1 cellular context compared by ENCODE assay signal in the genomic region with DNA sequence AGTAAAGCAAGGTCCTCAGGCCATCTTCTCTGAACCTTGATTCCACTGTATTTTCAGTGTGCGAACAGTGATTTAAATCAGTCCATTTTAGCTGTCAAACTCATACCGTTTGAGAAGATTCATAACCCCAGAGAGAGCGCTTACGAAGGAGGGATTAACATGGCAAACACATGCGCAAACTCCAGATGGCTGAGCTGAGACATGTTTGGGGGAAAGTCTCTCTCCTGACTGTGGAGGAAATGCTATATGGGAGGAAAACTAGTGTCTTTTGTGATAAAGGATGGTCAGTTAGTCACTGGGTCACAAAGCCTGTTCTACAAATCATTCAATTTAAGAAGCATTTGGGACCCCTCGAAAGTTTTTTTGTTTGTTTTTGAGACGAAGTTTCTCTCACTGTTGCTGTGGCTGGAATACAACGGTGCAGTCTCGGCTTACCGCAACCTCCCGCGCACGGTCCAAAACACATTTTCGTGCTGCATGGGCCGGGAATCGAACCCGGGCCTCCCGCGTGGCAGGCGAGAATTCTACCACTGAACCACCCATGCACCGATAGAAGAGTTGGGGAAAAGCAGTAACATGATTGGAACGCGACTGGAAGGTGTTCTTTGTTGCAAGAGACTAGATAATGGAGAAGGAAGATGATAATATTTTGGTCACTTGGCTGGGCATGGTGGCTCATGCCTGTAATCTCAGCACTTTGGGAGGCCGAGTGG.
TF ChIP-seq lines count a peak whose summit lies in the region.

No MANE protein-coding gene starts in this region.

TF ChIP-seq in SK-N-SH, 30 proteins besides CTCF, POLR2A, EP300 and RAD21 (continued from another document):
- TF ChIP-seq NRF1 (IDR thresholded peaks at IDR 0.05; ENCODE audit: low read depth, low read length) = peak; percentile 57
- TF ChIP-seq, protein P1, sequence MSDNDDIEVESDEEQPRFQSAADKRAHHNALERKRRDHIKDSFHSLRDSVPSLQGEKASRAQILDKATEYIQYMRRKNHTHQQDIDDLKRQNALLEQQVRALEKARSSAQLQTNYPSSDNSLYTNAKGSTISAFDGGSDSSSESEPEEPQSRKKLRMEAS (IDR thresholded peaks at IDR 0.05; ENCODE audit: low read depth) = peak; percentile 40; the same call in 1 of the 2 replicates
- TF ChIP-seq, protein P2, sequence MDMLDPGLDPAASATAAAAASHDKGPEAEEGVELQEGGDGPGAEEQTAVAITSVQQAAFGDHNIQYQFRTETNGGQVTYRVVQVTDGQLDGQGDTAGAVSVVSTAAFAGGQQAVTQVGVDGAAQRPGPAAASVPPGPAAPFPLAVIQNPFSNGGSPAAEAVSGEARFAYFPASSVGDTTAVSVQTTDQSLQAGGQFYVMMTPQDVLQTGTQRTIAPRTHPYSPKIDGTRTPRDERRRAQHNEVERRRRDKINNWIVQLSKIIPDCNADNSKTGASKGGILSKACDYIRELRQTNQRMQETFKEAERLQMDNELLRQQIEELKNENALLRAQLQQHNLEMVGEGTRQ (IDR thresholded peaks at IDR 0.05; ENCODE audit: borderline replicate concordance, low read depth, low read length) = no peak
- no peak for TF ChIP-seq MXI1 (IDR thresholded peaks at IDR 0.05; ENCODE audit: low read depth, low read length)
- peak; percentile 94 for TF ChIP-seq TEAD4 (IDR thresholded peaks at IDR 0.05; ENCODE audit: borderline replicate concordance, insufficient read depth)
- TF ChIP-seq, protein P3, sequence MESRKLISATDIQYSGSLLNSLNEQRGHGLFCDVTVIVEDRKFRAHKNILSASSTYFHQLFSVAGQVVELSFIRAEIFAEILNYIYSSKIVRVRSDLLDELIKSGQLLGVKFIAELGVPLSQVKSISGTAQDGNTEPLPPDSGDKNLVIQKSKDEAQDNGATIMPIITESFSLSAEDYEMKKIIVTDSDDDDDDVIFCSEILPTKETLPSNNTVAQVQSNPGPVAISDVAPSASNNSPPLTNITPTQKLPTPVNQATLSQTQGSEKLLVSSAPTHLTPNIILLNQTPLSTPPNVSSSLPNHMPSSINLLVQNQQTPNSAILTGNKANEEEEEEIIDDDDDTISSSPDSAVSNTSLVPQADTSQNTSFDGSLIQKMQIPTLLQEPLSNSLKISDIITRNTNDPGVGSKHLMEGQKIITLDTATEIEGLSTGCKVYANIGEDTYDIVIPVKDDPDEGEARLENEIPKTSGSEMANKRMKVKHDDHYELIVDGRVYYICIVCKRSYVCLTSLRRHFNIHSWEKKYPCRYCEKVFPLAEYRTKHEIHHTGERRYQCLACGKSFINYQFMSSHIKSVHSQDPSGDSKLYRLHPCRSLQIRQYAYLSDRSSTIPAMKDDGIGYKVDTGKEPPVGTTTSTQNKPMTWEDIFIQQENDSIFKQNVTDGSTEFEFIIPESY (IDR thresholded peaks at IDR 0.05; ENCODE audit: borderline replicate concordance, low read depth) = no peak
- no peak for TF ChIP-seq TAF1 (IDR thresholded peaks at IDR 0.05; ENCODE audit: borderline replicate concordance, low read depth, low read length)
- TF ChIP-seq RXRA (IDR thresholded peaks at IDR 0.05; ENCODE audit: borderline replicate concordance, low read depth) = peak; percentile 38; the same call in 1 of the 2 replicates
- TF ChIP-seq POLR2AphosphoS5 (IDR thresholded peaks at IDR 0.05; ENCODE audit: low read depth, low read length) = no peak
